8 cellular contexts compared by ENCODE assay signal in the genomic region with DNA sequence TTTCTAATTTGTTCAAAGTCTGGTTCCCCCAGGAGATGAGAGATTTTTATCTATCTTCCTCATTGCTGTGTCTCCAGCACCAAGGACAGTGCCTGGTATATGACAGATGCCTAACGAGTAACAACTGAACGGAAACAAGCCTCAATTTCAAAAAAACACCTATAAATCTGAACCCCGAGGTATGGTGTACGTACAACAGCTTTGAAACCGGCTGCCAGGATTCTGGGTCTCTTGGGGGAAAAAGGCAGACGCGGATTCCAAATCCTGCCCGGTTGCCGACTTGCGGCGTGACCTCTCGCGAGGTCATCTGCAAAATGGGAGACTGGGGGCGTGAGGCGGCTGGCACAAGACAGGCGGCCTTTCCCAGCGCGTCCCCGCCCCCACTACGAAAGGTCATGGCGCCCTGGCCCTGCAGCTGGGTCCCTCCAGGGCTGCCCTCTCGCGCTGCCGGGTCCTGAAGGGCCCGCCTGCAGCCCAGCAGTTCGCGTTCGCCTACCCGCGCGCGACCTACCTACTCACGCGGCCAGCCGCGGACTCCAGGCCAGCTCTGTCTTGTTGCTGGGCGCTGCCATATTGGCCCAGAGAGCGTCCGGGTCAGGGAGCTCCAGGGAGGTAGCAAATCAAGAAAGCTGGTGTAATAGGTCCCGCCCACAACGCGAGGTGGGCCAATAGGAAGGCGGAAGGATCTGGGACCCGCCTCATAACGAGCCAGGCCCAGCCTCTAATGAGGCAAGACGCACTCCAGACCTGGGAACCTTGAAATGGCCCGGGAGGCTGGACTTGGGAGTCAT. TPM values are rescaled to one million over a fixed set of nuclear protein-coding genes. Genes with fewer than 3 reads are reported as not detected.
DNase-seq lines count a peak whose midpoint lies in the region; FAIRE-seq and TF ChIP-seq lines count a peak whose summit lies in the region.

A gene with protein sequence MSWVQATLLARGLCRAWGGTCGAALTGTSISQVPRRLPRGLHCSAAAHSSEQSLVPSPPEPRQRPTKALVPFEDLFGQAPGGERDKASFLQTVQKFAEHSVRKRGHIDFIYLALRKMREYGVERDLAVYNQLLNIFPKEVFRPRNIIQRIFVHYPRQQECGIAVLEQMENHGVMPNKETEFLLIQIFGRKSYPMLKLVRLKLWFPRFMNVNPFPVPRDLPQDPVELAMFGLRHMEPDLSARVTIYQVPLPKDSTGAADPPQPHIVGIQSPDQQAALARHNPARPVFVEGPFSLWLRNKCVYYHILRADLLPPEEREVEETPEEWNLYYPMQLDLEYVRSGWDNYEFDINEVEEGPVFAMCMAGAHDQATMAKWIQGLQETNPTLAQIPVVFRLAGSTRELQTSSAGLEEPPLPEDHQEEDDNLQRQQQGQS (minus strand): TSS at position 584 of the 791 bp plus-strand sequence. CDS start 9,964 bp downstream, outside the sequence.

- H3K4me1 ChIP-seq in neuronal stem cell (ENCODE audit: control insufficient read depth in 2 of 2, insufficient read depth in 1 of 2, low read depth in 1 of 2, low read length in 2 of 2) = no peaks in the 10 kb centered on the region

- FAIRE-seq in frontal cortex (lab: Jason Lieb, UNC) = no peak

- H2BK120ac ChIP-seq in neuronal stem cell (ENCODE audit: low read depth, low read length) = no peak within 1 kb of the TSS

- peak within 1 kb of the TSS; percentile 71 for H3K4me3 ChIP-seq in HFF-Myc (replicated peaks; ENCODE audit: low read depth, low read length)
- peak within 1 kb of the TSS; percentile 69 to 96 for H3K4me3 ChIP-seq in neuronal stem cell (ENCODE audit: low read length in 2 of 2)

- peak within 1 kb of the TSS; percentile 90 for H3K27ac Mint-ChIP-seq in activated naive CD4-positive, alpha-beta T cell treated with anti-CD3 and anti-CD28 coated beads for 36 hours

- DNase-seq in GF-D8 (lab: John Stamatoyannopoulos, UW) (peak; percentile 86), HFF-Myc (ENCODE audit: extremely low read depth, low read depth) (peak; percentile 93), NAMALWA (ENCODE audit: low spot score) (peak; percentile 99), SK-N-DZ (ENCODE audit: low spot score) (peak; percentile 99), frontal cortex (ENCODE audit: low spot score in 2 of 2) (peak; percentile 90 to 94), neuronal stem cell (ENCODE audit: low spot score) (peak; percentile 97)
- peak; percentile 97 for DNase-seq in activated naive CD4-positive, alpha-beta T cell treated with anti-CD3 and anti-CD28 coated beads for 36 hours

- H3K9me3 Mint-ChIP-seq in activated naive CD4-positive, alpha-beta T cell treated with anti-CD3 and anti-CD28 coated beads for 36 hours = no peaks in the 10 kb centered on the region

- H3K27me3 Mint-ChIP-seq in activated naive CD4-positive, alpha-beta T cell treated with anti-CD3 and anti-CD28 coated beads for 36 hours (ENCODE audit: low read depth) = no peaks in the 10 kb centered on the region

- H2BK12ac ChIP-seq in neuronal stem cell (ENCODE audit: low read length) = no peak within 1 kb of the TSS

- CTCF ChIA-PET in activated naive CD4-positive, alpha-beta T cell treated with anti-CD3 and anti-CD28 coated beads for 36 hours (lab: Charles Lee) = interaction anchor here (0.6 to 1.0 kb wide), 2 partner anchors 59 to 147 kb away, joined by 3 to 4 read pairs; no protein-coding TSS in a partner anchor

- no peaks in the 10 kb centered on the region for H3K9me3 ChIP-seq in neuronal stem cell (replicated peaks in 1 of 2; ENCODE audit: control insufficient read depth in 2 of 2, insufficient read depth in 1 of 2, low read depth in 1 of 2, low read length in 2 of 2)

- peak within 1 kb of the TSS; percentile 54 for H3K4me2 ChIP-seq in neuronal stem cell (ENCODE audit: insufficient read depth, low read length, poor library complexity, severe bottlenecking)

- H3K4me3 Mint-ChIP-seq in activated naive CD4-positive, alpha-beta T cell treated with anti-CD3 and anti-CD28 coated beads for 36 hours = peak within 1 kb of the TSS; percentile 97

- no peak within 1 kb of the TSS for H2BK15ac ChIP-seq in neuronal stem cell (ENCODE audit: low read length)

- H4K91ac ChIP-seq in neuronal stem cell (ENCODE audit: low read depth, low read length, poor library complexity) = no peak within 1 kb of the TSS

- peak within 1 kb of the TSS; percentile 64 for H3K14ac ChIP-seq in neuronal stem cell (ENCODE audit: low read length)

- H3K79me1 ChIP-seq in neuronal stem cell (ENCODE audit: low read depth, low read length) = no peaks in the 10 kb centered on the region

- no CpG with 5 or more reads among the region's 47 CpGs for WGBS in neuronal stem cell (ENCODE audit: extremely low coverage in 2 of 2, insufficient read length in 2 of 2, insufficient replicate concordance in 1 of 2), 2 donors

- peaks cover 26% of the 10 kb centered on the region for H3K4me1 Mint-ChIP-seq in activated naive CD4-positive, alpha-beta T cell treated with anti-CD3 and anti-CD28 coated beads for 36 hours (ENCODE audit: low read depth)

- H3K36me3 ChIP-seq in neuronal stem cell (replicated peaks in 1 of 2; ENCODE audit: control insufficient read depth in 2 of 2, insufficient read depth in 2 of 2, low read length in 2 of 2) = no peaks in the 10 kb centered on the region

- H3K27me3 ChIP-seq in neuronal stem cell (ENCODE audit: control insufficient read depth in 3 of 3, insufficient read depth in 3 of 3, low read depth in 1 of 3, low read length in 3 of 3) = no peaks in the 10 kb centered on the region

- peaks cover 4% of the 10 kb centered on the region for H3K36me3 Mint-ChIP-seq in activated naive CD4-positive, alpha-beta T cell treated with anti-CD3 and anti-CD28 coated beads for 36 hours (ENCODE audit: low read depth)

- H4K8ac ChIP-seq in neuronal stem cell (ENCODE audit: low read depth, low read length) = no peak within 1 kb of the TSS

- H3K27ac ChIP-seq in neuronal stem cell (replicated peaks; ENCODE audit: low read length) = peak within 1 kb of the TSS; percentile 89

- peak within 1 kb of the TSS; percentile 97 for H3K18ac ChIP-seq in neuronal stem cell (ENCODE audit: low read length)

- no peak within 1 kb of the TSS for H3K4ac ChIP-seq in neuronal stem cell (ENCODE audit: low read length)

- peak within 1 kb of the TSS; percentile 98 for H2AFZ ChIP-seq in neuronal stem cell (ENCODE audit: low read length)

- peak within 1 kb of the TSS; percentile 68 for H3K23ac ChIP-seq in neuronal stem cell (ENCODE audit: low read depth, low read length, poor library complexity)

- no peak within 1 kb of the TSS for H2BK5ac ChIP-seq in neuronal stem cell (ENCODE audit: low read length)

- TF ChIP-seq CTCF in HFF-Myc (IDR thresholded peaks at IDR 0.05; ENCODE audit: low read depth, low read length, missing control alignments) (no peak), subcutaneous adipose tissue (IDR thresholded peaks at IDR 0.05; ENCODE audit: low read depth) (no peak)

- H3K9ac ChIP-seq in neuronal stem cell (ENCODE audit: low read depth, low read length, poor library complexity) = peak within 1 kb of the TSS; percentile 91

- intact Hi-C loops in activated naive CD4-positive, alpha-beta T cell treated with anti-CD3 and anti-CD28 coated beads for 36 hours (cut with micrococcal nuclease) = loop anchor here (1.0 to 2.0 kb wide), 5 partner anchors 23 to 154 kb away; a partner anchor contains a TSS

- H2AK5ac ChIP-seq in neuronal stem cell (ENCODE audit: low read depth, low read length) = no peak within 1 kb of the TSS

RNA-seq across cellular contexts. Expression of the gene that starts here (rescaled TPM):
- polyA plus RNA-seq in SK-N-DZ (2014; cell fraction: cytosol; rRNA removed) = 80.7 and 86.5 TPM in 2 replicates
- 105 and 118 TPM in 2 replicates for polyA plus RNA-seq in SK-N-DZ (2014; cell fraction: nucleus; rRNA removed)
- 10 to 100 TPM; 42.6 to 46.0 TPM for total RNA-seq in activated naive CD4-positive, alpha-beta T cell treated with anti-CD3 and anti-CD28 coated beads for 36 hours
- total RNA-seq in frontal cortex (60.3 TPM), subcutaneous adipose tissue (10 to 100 TPM; 25.3 to 47.6 (median 35.7) TPM)
- polyA plus RNA-seq in neuronal stem cell (2013, experiment 1 of 2) = 30.6 TPM
- polyA plus RNA-seq in neuronal stem cell (2013, experiment 2 of 2) = 28.7 TPM

Comparison
In these comparisons a context has a peak if more than half of its experiments do, and no peak if none do; other contexts are left out.
1. Peak in every context shown above with its lines: DNase-seq, H3K4me3 ChIP-seq and H3K27ac ChIP-seq.